Comparison of ENCODE assay signal across 21 cellular contexts in the genomic region with DNA sequence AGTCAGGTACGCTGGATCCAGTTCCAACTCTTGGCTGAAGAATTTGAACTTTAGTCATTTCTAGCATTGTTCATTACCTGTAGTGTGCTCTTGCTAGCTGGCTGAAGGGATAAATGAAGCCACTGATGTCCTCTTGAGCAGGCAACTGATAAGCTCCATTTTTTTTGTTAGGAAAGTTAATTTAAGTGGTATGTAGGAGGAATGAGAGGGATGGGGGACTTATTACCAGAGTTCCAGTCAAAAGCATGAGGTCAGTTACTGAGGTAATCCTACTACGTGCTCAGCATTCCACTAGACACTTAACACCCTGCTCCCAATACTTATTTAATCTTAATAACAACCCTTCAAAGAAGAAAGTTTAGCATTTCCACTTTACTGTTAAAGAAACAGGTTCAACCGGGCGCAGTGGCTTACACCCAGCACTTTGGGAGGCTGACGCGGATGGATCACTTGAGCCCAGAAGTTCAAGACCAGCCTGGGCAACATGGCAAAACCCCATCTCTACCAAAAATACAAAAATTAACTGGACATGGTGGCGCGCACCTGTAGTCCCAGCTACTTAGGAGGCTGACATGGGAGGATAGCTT. TPM values are rescaled to one million over a fixed set of nuclear protein-coding genes. Genes with fewer than 3 reads are reported as not detected.
DNase-seq lines count a peak whose midpoint lies in the region; ATAC-seq and TF ChIP-seq lines count a peak whose summit lies in the region.
"Had no signal": no experiment of that assay in that cellular context is flagged by ENCODE, and none has a peak within 500 bp of the region (broad histone marks: within the 10 kb centered on the region; RNA-seq: fewer than 3 reads in every experiment).

No MANE protein-coding gene starts in this region.

- ATAC-seq in GM18505 (IDR thresholded peaks at IDR 0.05; ENCODE audit: unreplicated experiment), result no peak
- ATAC-seq: left lobe of liver, Panc1 had no signal

- peaks cover 67 to 73% of the 10 kb centered on the region in 2 experiments for H3K4me1 ChIP-seq in neutrophil (ENCODE audit: control insufficient read depth in 1 of 2, insufficient read depth in 1 of 2, low read depth in 1 of 2, low read length in 1 of 2)

- peaks cover 40% of the 10 kb centered on the region for H3K4me1 Mint-ChIP-seq in T-helper 2 cell treated with Interferon-gamma antibody and Interleukin-4, amounts not matched to agents 5 μg/mL and 100 μg/mL, for 36 hours (ENCODE audit: low read depth)
- peaks cover 68% of the 10 kb centered on the region for H3K4me1 Mint-ChIP-seq in HFFc6 (ENCODE audit: low read depth)
- H3K4me1 Mint-ChIP-seq in dendritic cell treated with granulocyte-macrophage colony-stimulating factor and Interleukin-4, amounts not matched to agents 40 ng/mL and 50 ng/mL, for 4 days (ENCODE audit: low read depth), result peaks cover 51% of the 10 kb centered on the region

- H3K4me3 ChIP-seq in neutrophil (ENCODE audit: low read depth in 1 of 2, low read length in 1 of 2), result peak overlapping the region in 1 of 2 experiments; percentile 85
- H3K4me3 ChIP-seq: esophagus muscularis mucosa, SK-N-MC, suprapubic skin had no signal

- H3K36me3 ChIP-seq in neutrophil, result no peaks in the 10 kb centered on the region
- H3K36me3 ChIP-seq: esophagus muscularis mucosa, suprapubic skin had no signal

- H3K27me3 ChIP-seq in neutrophil, result no peaks in the 10 kb centered on the region
- H3K27me3 ChIP-seq: esophagus muscularis mucosa, suprapubic skin had no signal

- H3K27ac ChIP-seq in neutrophil, result peak overlapping the region; percentile 98
- H3K27ac ChIP-seq: C4-2B, SK-N-MC had no signal

- no peaks in the 10 kb centered on the region for H3K9me3 ChIP-seq in neutrophil
- H3K9me3 ChIP-seq: esophagus muscularis mucosa, suprapubic skin had no signal

- peaks cover 2% of the 10 kb centered on the region for H3K27me3 Mint-ChIP-seq in T-helper 2 cell treated with Interferon-gamma antibody and Interleukin-4, amounts not matched to agents 5 μg/mL and 100 μg/mL, for 36 hours (ENCODE audit: low read depth)
- H3K27me3 Mint-ChIP-seq in HFFc6 (ENCODE audit: insufficient read depth), result no peaks in the 10 kb centered on the region
- no peaks in the 10 kb centered on the region for H3K27me3 Mint-ChIP-seq in dendritic cell treated with granulocyte-macrophage colony-stimulating factor and Interleukin-4, amounts not matched to agents 40 ng/mL and 50 ng/mL, for 4 days

- H3K27ac Mint-ChIP-seq in T-helper 2 cell treated with Interferon-gamma antibody and Interleukin-4, amounts not matched to agents 5 μg/mL and 100 μg/mL, for 36 hours, result peak overlapping the region; percentile 86
- H3K27ac Mint-ChIP-seq in HFFc6, result peak overlapping the region; percentile 92
- H3K27ac Mint-ChIP-seq in dendritic cell treated with granulocyte-macrophage colony-stimulating factor and Interleukin-4, amounts not matched to agents 40 ng/mL and 50 ng/mL, for 4 days, result peak overlapping the region; percentile 90

- no peaks in the 10 kb centered on the region for H3K9me3 Mint-ChIP-seq in T-helper 2 cell treated with Interferon-gamma antibody and Interleukin-4, amounts not matched to agents 5 μg/mL and 100 μg/mL, for 36 hours
- H3K9me3 Mint-ChIP-seq in HFFc6, result no peaks in the 10 kb centered on the region
- no peaks in the 10 kb centered on the region for H3K9me3 Mint-ChIP-seq in dendritic cell treated with granulocyte-macrophage colony-stimulating factor and Interleukin-4, amounts not matched to agents 40 ng/mL and 50 ng/mL, for 4 days

- no peak for DNase-seq in T-helper 2 cell treated with Interferon-gamma antibody and Interleukin-4, amounts not matched to agents 5 μg/mL and 100 μg/mL, for 36 hours (ENCODE audit: low spot score)
- no peak for DNase-seq in T-helper 2 cell
- no peak for DNase-seq in HFFc6
- no peak for DNase-seq in GOT3 (lab: John Stamatoyannopoulos, UW)
- no peak for DNase-seq in stimulated activated naive CD4-positive, alpha-beta T cell treated with Interleukin-2 at 50 U/mL for 16 hours (lab: John Stamatoyannopoulos, UW)
- DNase-seq: 8988T; activated CD4-positive, alpha-beta T cell treated with anti-CD3 and anti-CD28 coated beads for 48 hours; DMS79; NCI-H146; NCI-H748 treated with DMSO at 0.1 percent for 48 hours; posterior cingulate gyrus; stimulated activated CD4-positive, alpha-beta T cell treated with anti-CD3 and anti-CD28 coated beads, Interleukin-2, amount 100 ng/mL, for 48 hours had no signal

- intact Hi-C loops in dendritic cell treated with granulocyte-macrophage colony-stimulating factor and Interleukin-4, amounts not matched to agents 40 ng/mL and 50 ng/mL, for 4 days (cut with micrococcal nuclease), result loop anchor here (2.0 kb wide), 1 partner anchor 14 kb away; no protein-coding TSS in a partner anchor

- H3K4me3 Mint-ChIP-seq in T-helper 2 cell treated with Interferon-gamma antibody and Interleukin-4, amounts not matched to agents 5 μg/mL and 100 μg/mL, for 36 hours, result peak overlapping the region; percentile 80
- H3K4me3 Mint-ChIP-seq in HFFc6, result peak overlapping the region; percentile 89; the same call in 1 of the 2 replicates
- H3K4me3 Mint-ChIP-seq in dendritic cell treated with granulocyte-macrophage colony-stimulating factor and Interleukin-4, amounts not matched to agents 40 ng/mL and 50 ng/mL, for 4 days, result no peak overlapping the region

- TF ChIP-seq POLR2A in GM18505 (IDR thresholded peaks at IDR 0.05; ENCODE audit: borderline replicate concordance, extremely low read depth, insufficient read depth, insufficient read length), result no peak

- TF ChIP-seq CTCF in HFFc6 (IDR thresholded peaks at IDR 0.05) (no peak), neutrophil (IDR thresholded peaks at IDR 0.05) (no peak)

- peaks cover 14% of the 10 kb centered on the region for H3K36me3 Mint-ChIP-seq in T-helper 2 cell treated with Interferon-gamma antibody and Interleukin-4, amounts not matched to agents 5 μg/mL and 100 μg/mL, for 36 hours (ENCODE audit: low read depth)
- H3K36me3 Mint-ChIP-seq in HFFc6 (ENCODE audit: low read depth), result peaks cover 10% of the 10 kb centered on the region; the same call in 1 of the 2 replicates
- H3K36me3 Mint-ChIP-seq in dendritic cell treated with granulocyte-macrophage colony-stimulating factor and Interleukin-4, amounts not matched to agents 40 ng/mL and 50 ng/mL, for 4 days (ENCODE audit: low read depth), result no peaks in the 10 kb centered on the region

RNA-seq across cellular contexts. Expression of a gene that starts 2.0 kb away (rescaled TPM):
- 10 to 100 TPM; 12.6 to 17.7 (median 14.5) TPM for total RNA-seq in HFFc6 (2021; fragmentation: NEBNext Ultra II Directional; extraction: Animal tissue kit (Norgen Biotek cat#: 25700))
